Comparison of ENCODE assay signal across 13 cellular contexts in the genomic region with DNA sequence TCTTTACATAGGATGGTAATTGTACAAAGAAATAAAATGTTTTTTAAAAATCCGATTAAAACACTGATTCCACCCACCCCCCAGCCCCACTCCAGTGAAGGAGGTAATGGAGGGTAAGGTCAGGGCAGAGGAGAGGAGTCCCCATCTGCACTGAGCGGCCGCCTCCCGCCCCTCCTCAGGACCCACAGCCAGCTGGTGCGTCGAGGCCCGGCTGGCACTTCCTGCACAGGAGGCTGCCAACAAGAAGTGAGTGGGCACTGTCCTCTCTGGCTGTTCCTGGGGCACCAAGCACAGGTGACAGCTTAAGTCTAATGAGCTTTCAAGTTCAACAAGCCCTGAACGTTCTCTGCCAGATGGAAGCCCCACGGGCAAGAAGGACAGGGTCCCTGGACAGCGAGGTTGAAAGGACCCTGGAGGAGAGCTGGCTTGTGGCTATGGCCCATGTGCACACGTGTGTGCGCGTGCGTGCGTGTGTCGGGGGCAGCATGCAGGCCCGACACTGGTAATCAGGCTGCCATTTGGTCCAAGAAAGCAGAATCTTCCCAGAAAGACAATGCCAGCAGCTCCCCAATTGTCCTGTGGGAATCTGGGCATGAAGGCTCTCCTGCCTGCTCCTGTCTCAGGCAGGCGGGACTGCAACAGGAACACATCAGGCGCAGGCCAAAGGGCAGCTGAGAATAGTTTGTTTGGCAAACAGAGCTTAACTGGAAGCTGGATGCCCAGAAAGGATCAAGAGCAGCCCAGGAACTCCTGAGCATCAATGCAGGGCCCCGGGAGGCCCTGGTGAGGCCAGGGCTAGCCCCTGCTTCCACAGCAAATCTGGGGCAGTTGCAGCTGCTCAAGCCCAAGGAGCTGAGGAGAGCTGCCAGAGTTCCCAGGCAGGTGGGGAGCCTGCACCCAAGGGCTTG. TPM values are rescaled to one million over a fixed set of nuclear protein-coding genes. Genes with fewer than 3 reads are reported as not detected.
DNase-seq lines count a peak whose midpoint lies in the region; ATAC-seq and TF ChIP-seq lines count a peak whose summit lies in the region.
"Had no signal": no experiment of that assay in that cellular context is flagged by ENCODE, and none has a peak within 500 bp of the region (broad histone marks: within the 10 kb centered on the region; RNA-seq: fewer than 3 reads in every experiment).

No MANE protein-coding gene starts in this region.

- no peaks in the 10 kb centered on the region for H3K27me3 ChIP-seq in heart left ventricle
- no peaks in the 10 kb centered on the region for H3K27me3 ChIP-seq in gastroesophageal sphincter
- no peaks in the 10 kb centered on the region for H3K27me3 ChIP-seq in prostate gland (replicated peaks; ENCODE audit: insufficient read depth)
- H3K27me3 ChIP-seq in aorta (ENCODE audit: control insufficient read depth in 1 of 2, insufficient read depth in 2 of 2, low read length in 1 of 2): no peaks in the 10 kb centered on the region

- intact Hi-C loops in heart left ventricle (cut with DNase I) (loop anchor here in 2 of 10 donors (5.0 kb wide), 1 partner anchor 70 kb away; no protein-coding TSS in a partner anchor), left ventricle myocardium superior (cut with micrococcal nuclease) (no loop called here), prostate gland (cut with DNase I) (no loop called here), aorta (cut with DNase I) (loop anchor here (1.0 to 5.0 kb wide), 3 partner anchors 24 to 50 kb away; no protein-coding TSS in a partner anchor)

- H3K4me3 ChIP-seq in heart left ventricle (no peak overlapping the region), gastroesophageal sphincter (no peak overlapping the region), prostate gland (no peak overlapping the region), aorta (ENCODE audit: low read length in 2 of 2) (no peak overlapping the region)

- no peak for TF ChIP-seq EP300 in gastroesophageal sphincter (IDR thresholded peaks at IDR 0.05)

- H3K4me1 ChIP-seq in heart left ventricle: peaks cover 17 to 90% (median 64%) of the 10 kb centered on the region in 12 donors
- peaks cover 23 to 84% (median 56%) of the 10 kb centered on the region in 3 donors for H3K4me1 ChIP-seq in gastroesophageal sphincter
- peaks cover 20% of the 10 kb centered on the region for H3K4me1 ChIP-seq in prostate gland (replicated peaks)
- no peaks in the 10 kb centered on the region for H3K4me1 ChIP-seq in aorta (ENCODE audit: control insufficient read depth in 1 of 2, insufficient read depth in 2 of 2, low read length in 2 of 2)

- TF ChIP-seq POLR2A in heart left ventricle (IDR thresholded peaks at IDR 0.05) (no peak), gastroesophageal sphincter (IDR thresholded peaks at IDR 0.05) (no peak), prostate gland (IDR thresholded peaks at IDR 0.05) (no peak)

- DNase-seq in heart left ventricle (peak in 2 of 5 donors; percentile 49 to 51), left ventricle myocardium superior (no peak), prostate gland (ENCODE audit: low spot score) (no peak), aorta (peak in 1 of 2 donors; percentile 71)
- DNase-seq: activated B cell treated with CpG ODN at 0.5 μM for 24 hours; activated T-cell treated with anti-CD3 and anti-CD28 coated beads, Interleukin-2, amount 50 U/mL, for 4 hours; NCI-H446 treated with DMSO at 0.1 percent for 48 hours had no signal

- TF ChIP-seq CTCF in heart left ventricle (IDR thresholded peaks at IDR 0.05): no peak
- no peak for TF ChIP-seq CTCF in gastroesophageal sphincter (IDR thresholded peaks at IDR 0.05)
- TF ChIP-seq CTCF in prostate gland (IDR thresholded peaks at IDR 0.05): no peak

- WGBS in heart left ventricle, 4 donors: 61 to 78% (median 67%) methylated on average over 18 to 20 of the region's 20 CpGs
- WGBS in gastroesophageal sphincter (ENCODE audit: low coverage in 1 of 2), 2 donors: 39 to 88% methylated on average over 1 to 2 of the region's 20 CpGs
- 69% methylated on average over 20 of the region's 20 CpGs for WGBS in prostate gland
- WGBS in aorta, 2 donors: 11 to 14% methylated on average over 20 of the region's 20 CpGs

- no peak for ATAC-seq in heart left ventricle
- ATAC-seq in left ventricle myocardium superior: no peak
- ATAC-seq in gastroesophageal sphincter: no peak
- no peak for ATAC-seq in aorta (ENCODE audit: low FRiP score)
- no peak for ATAC-seq in HG03460 (IDR thresholded peaks at IDR 0.05; ENCODE audit: unreplicated experiment)
- no peak for ATAC-seq in GM19324 (IDR thresholded peaks at IDR 0.05; ENCODE audit: low FRiP score, unreplicated experiment)
- ATAC-seq in GM21717 (IDR thresholded peaks at IDR 0.05; ENCODE audit: unreplicated experiment): no peak
- ATAC-seq: activated T-cell treated with anti-CD3 and anti-CD28 coated beads, Interleukin-2, amount 50 U/mL, for 4 hours; HCT116 had no signal

- no peaks in the 10 kb centered on the region for H3K9me3 ChIP-seq in heart left ventricle
- H3K9me3 ChIP-seq in gastroesophageal sphincter: no peaks in the 10 kb centered on the region
- no peaks in the 10 kb centered on the region for H3K9me3 ChIP-seq in prostate gland
- no peaks in the 10 kb centered on the region for H3K9me3 ChIP-seq in aorta (ENCODE audit: control insufficient read depth, low read length)

- H3K27ac ChIP-seq in heart left ventricle: peak overlapping the region in 11 of 12 donors; percentile 78 to 99 (median 91)
- H3K27ac ChIP-seq in gastroesophageal sphincter: peak overlapping the region in 3 of 4 donors; percentile 83 to 88 (median 87)
- H3K27ac ChIP-seq in prostate gland: peak overlapping the region; percentile 73 to 80
- peak overlapping the region; percentile 89 to 97 for H3K27ac ChIP-seq in aorta (ENCODE audit: low read depth in 1 of 2, low read length in 2 of 2)

- H3K36me3 ChIP-seq in heart left ventricle (peaks cover 0 to 78% (median 45%) of the 10 kb centered on the region in 9 donors), gastroesophageal sphincter (peaks cover 0 to 63% of the 10 kb centered on the region in 2 donors), prostate gland (peaks cover 0 to 3% of the 10 kb centered on the region in 2 donors), aorta (ENCODE audit: control insufficient read depth in 1 of 2, insufficient read depth in 2 of 2, low read length in 1 of 2) (no peaks in the 10 kb centered on the region)

RNA-seq across cellular contexts. Expression of a gene that starts 15.1 kb away (rescaled TPM):
- 1 to 10 TPM in 1 of 9 donors, under 1 TPM in 5, not detected in 3; 0.12 to 1.3 (median 0.14) TPM for total RNA-seq in heart left ventricle
- under 1 TPM; 0.11 to 0.21 TPM for polyA plus RNA-seq in heart left ventricle
- total RNA-seq in left ventricle myocardium superior: not detected
- total RNA-seq in gastroesophageal sphincter: 1 to 10 TPM in 1 of 4 donors, under 1 TPM in 1, not detected in 2; 0.78 to 1.6 TPM
- total RNA-seq in prostate gland: 1 to 10 TPM; 1.4 to 1.6 TPM
- 1 to 10 TPM in 1 of 2 donors, under 1 TPM in 1; 0.48 to 1.0 TPM for total RNA-seq in aorta
- 1 to 10 TPM in 1 of 2 donors, not detected in 1; 1.0 TPM for polyA plus RNA-seq in aorta
- total RNA-seq: activated B cell treated with CpG ODN at 0.5 μM for 24 hours, M059J had no signal

RNA-seq across cellular contexts. Expression of a gene that starts 46.6 kb away (rescaled TPM):
- 10 to 100 TPM; 20.9 to 77.2 (median 35.2) TPM for total RNA-seq in heart left ventricle
- 10 to 100 TPM; 16.7 to 21.9 TPM for polyA plus RNA-seq in heart left ventricle
- total RNA-seq in left ventricle myocardium superior: 22.8 TPM
- total RNA-seq in gastroesophageal sphincter: 10 to 100 TPM; 19.1 to 54.8 (median 35.4) TPM
- total RNA-seq in prostate gland: 10 to 100 TPM; 31.8 to 48.0 TPM
- total RNA-seq in aorta: 100 to 1,000 TPM; 376 to 423 TPM
- 100 to 1,000 TPM in 1 of 2 donors, 10 to 100 TPM in 1; 23.5 to 160 TPM for polyA plus RNA-seq in aorta
- total RNA-seq: activated B cell treated with CpG ODN at 0.5 μM for 24 hours had no signal

Comparison
In these comparisons a context has a peak if more than half of its experiments do, and no peak if none do; other contexts are left out.
1. RNA of a gene that starts 46.6 kb away (total RNA-seq): 376 to 423 TPM in aorta; 31.8 to 48.0 TPM in prostate gland, 19.1 to 54.8 TPM in gastroesophageal sphincter, 20.9 to 77.2 TPM in heart left ventricle and 22.8 TPM in left ventricle myocardium superior (single experiment); every median in the first group is over 4 times any median in the second.
2. intact Hi-C loops: an anchor here in aorta (1.0 to 5.0 kb wide); none called in left ventricle myocardium superior and prostate gland.
3. Peak in every context shown above with its lines, with median percentiles within 50 percentile points of each other: H3K27ac ChIP-seq.